Comparison of ENCODE assay signal across 8 cellular contexts in genomic region chr1:109425902-109426277, GRCh38. TPM values are rescaled to one million over a fixed set of nuclear protein-coding genes. Genes with fewer than 3 reads are reported as not detected.
A peak's percentile ranks its signal among the peaks of the same experiment; 100 is the strongest.
DNase-seq lines count a peak whose midpoint lies in the region; ATAC-seq and TF ChIP-seq lines count a peak whose summit lies in the region.

No MANE protein-coding gene starts in this region.

- H3K4me1 ChIP-seq in ascending aorta (peaks cover 4 to 12% of the 10 kb centered on the region in 2 donors), iPS-20b (ENCODE audit: insufficient read depth, low read length) (0 out of 2 replicates have a peak, but pooled peaks cover 10% of the 10 kb centered on the region)

- in situ Hi-C loops in SK-MEL-5 (cut with HindIII; ENCODE audit: low pct_unique_long_range_greater_than_20kb, low sequenced_read_pairs) = no loop called here

- H3K4me3 ChIP-seq in ascending aorta = peak overlapping the region; percentile 77 to 87
- H3K4me3 ChIP-seq in iPS-20b (ENCODE audit: low read length) = peak overlapping the region; percentile 92

- H3K9me3 ChIP-seq in ascending aorta = no peaks in the 10 kb centered on the region
- no peaks in the 10 kb centered on the region for H3K9me3 ChIP-seq in iPS-20b (ENCODE audit: insufficient read depth, low read depth, low read length)

- TF ChIP-seq CTCF in ascending aorta (IDR thresholded peaks at IDR 0.05) = no peak

- peak; percentile 34 for ATAC-seq in GM19035 (IDR thresholded peaks at IDR 0.05; ENCODE audit: unreplicated experiment)
- ATAC-seq in HG03354 (IDR thresholded peaks at IDR 0.05; ENCODE audit: poor library complexity, severe bottlenecking, unreplicated experiment) = peak; percentile 35

- intact Hi-C loops in ascending aorta (cut with DNase I) = loop anchor here (1.0 to 5.0 kb wide), 5 partner anchors 57 to 464 kb away; partner anchors contain the start of genes ATXN7L2, CLCC1 and PSRC1

- H3K27me3 ChIP-seq in ascending aorta (no peaks in the 10 kb centered on the region), iPS-20b (ENCODE audit: insufficient read depth, low read length) (no peaks in the 10 kb centered on the region)

- H3K27ac ChIP-seq in ascending aorta = peak overlapping the region; percentile 78 to 87
- no peak overlapping the region for H3K27ac ChIP-seq in iPS-20b (ENCODE audit: low read length)

- H3K9ac ChIP-seq in iPS-20b (ENCODE audit: low read depth, low read length) = peak overlapping the region; percentile 85

- DNase-seq in AG20443 (ENCODE audit: low spot score) (peak; percentile 56), SK-MEL-5 (ENCODE audit: low read depth, low spot score) (peak; percentile 21), ascending aorta (ENCODE audit: low spot score in 2 of 2) (peak; percentile 19 to 81), DMS153 (lab: John Stamatoyannopoulos, UW) (no peak)
- DNase-seq in stimulated activated CD4-positive, alpha-beta T cell treated with anti-CD3 and anti-CD28 coated beads, Interleukin-1b, Interleukin-23, amount 100 ng/mL, for 24 hours (ENCODE audit: low read depth in 4 of 4, low spot score in 1 of 4) = peak in 3 of 4 experiments; percentile 27 to 50 (median 37)

- peaks cover 4 to 7% of the 10 kb centered on the region in 2 donors for H3K36me3 ChIP-seq in ascending aorta
- H3K36me3 ChIP-seq in iPS-20b (ENCODE audit: insufficient read depth, low read depth, low read length) = peaks cover 8% of the 10 kb centered on the region

RNA-seq across cellular contexts. Expression of gene PSMA5, which starts 0.4 kb away (rescaled TPM):
- total RNA-seq in SK-MEL-5 (2014; rRNA removed; shearing (Covaris generic)) = 103 and 108 TPM in 2 replicates
- polyA plus RNA-seq in SK-MEL-5 (2015; cell fraction: cytosol; rRNA removed) = 61.0 and 63.0 TPM in 2 replicates
- polyA plus RNA-seq in SK-MEL-5 (2015; cell fraction: nucleus; rRNA removed) = 29.6 and 68.8 TPM in 2 replicates
- 2.6 TPM for total RNA-seq in ascending aorta

RNA-seq across cellular contexts. Expression of gene SORT1, which starts 28.2 kb away (rescaled TPM):
- total RNA-seq in SK-MEL-5 (2014; rRNA removed; shearing (Covaris generic)) = 23.7 and 25.8 TPM in 2 replicates
- polyA plus RNA-seq in SK-MEL-5 (2015; cell fraction: cytosol; rRNA removed) = 58.3 and 68.5 TPM in 2 replicates
- 16.1 and 17.0 TPM in 2 replicates for polyA plus RNA-seq in SK-MEL-5 (2015; cell fraction: nucleus; rRNA removed)
- 111 TPM for total RNA-seq in ascending aorta

RNA-seq across cellular contexts. Expression of gene SYPL2, which starts 40.5 kb away (rescaled TPM):
- total RNA-seq in SK-MEL-5 (2014; rRNA removed; shearing (Covaris generic)) = 0.35 and 0.37 TPM in 2 replicates
- polyA plus RNA-seq in SK-MEL-5 (2015; cell fraction: cytosol; rRNA removed) = 0.51 and 0.52 TPM in 2 replicates
- polyA plus RNA-seq in SK-MEL-5 (2015; cell fraction: nucleus; rRNA removed) = 0.47 and 1.2 TPM in 2 replicates
- 8.1 TPM for total RNA-seq in ascending aorta

RNA-seq across cellular contexts. Expression of gene ATXN7L2, which starts 57.8 kb away (rescaled TPM):
- total RNA-seq in SK-MEL-5 (2014; rRNA removed; shearing (Covaris generic)) = 0.88 and 1.4 TPM in 2 replicates
- 2.9 and 4.6 TPM in 2 replicates for polyA plus RNA-seq in SK-MEL-5 (2015; cell fraction: cytosol; rRNA removed)
- polyA plus RNA-seq in SK-MEL-5 (2015; cell fraction: nucleus; rRNA removed) = 11.4 and 20.9 TPM in 2 replicates
- 5.9 TPM for total RNA-seq in ascending aorta

Comparison
In these comparisons a context has a peak if more than half of its experiments do, and no peak if none do; other contexts are left out.
1. RNA of gene PSMA5, which starts 0.4 kb away (total RNA-seq): 103 to 108 TPM in SK-MEL-5; 2.6 TPM in ascending aorta (single experiment); every median in the first group is over 10 times any median in the second.